Comparison of ENCODE assay signal across 9 cellular contexts in the genomic region with DNA sequence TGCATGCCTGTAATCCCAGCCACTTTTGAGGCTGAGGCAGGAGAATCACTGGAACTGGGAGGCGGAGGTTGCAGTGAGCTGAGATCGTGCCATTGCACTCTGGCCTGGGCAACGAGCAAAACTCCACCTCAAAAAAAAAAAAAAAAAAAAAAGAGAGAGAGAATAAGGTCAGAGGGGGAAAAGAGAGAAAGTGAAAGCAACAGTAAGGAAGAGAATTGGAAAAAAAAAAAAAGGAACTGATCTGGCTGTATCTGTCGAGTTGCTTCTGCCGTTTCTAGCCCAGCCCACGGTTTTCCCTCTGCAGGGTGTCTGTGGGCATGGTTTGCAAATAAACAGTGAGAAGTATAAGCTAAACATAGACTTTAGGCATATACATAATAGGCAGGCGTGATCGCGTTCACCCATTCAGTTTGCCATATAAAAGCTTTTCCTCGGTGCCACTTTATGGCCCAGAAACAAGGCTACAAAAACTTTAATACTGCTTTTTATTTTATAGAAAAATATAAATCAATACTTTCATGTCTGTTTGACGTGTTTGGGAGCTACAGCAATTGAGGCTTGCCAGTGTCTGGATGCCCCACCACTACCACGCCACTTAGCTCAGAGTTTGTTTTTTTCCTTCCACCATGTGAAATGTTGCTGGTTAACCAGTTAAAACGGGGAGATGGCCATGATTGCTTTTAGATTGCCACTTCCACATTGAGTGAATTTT.
A peak's percentile ranks its signal among the peaks of the same experiment; 100 is the strongest.
DNase-seq lines count a peak whose midpoint lies in the region; ATAC-seq and TF ChIP-seq lines count a peak whose summit lies in the region.
"Had no signal": no experiment of that assay in that cellular context is flagged by ENCODE, and none has a peak within 500 bp of the region (broad histone marks: within the 10 kb centered on the region; RNA-seq: fewer than 3 reads in every experiment).

No MANE protein-coding gene starts in this region.

- H3K4me1 ChIP-seq in rectal smooth muscle tissue (ENCODE audit: control insufficient read depth, insufficient read depth, low read length) (no peaks in the 10 kb centered on the region), spleen (peaks cover 0 to 19% (median 9%) of the 10 kb centered on the region in 6 donors)

- DNase-seq in NCI-H345 (lab: John Stamatoyannopoulos, UW) (peak; percentile 22), NCI-H345 treated with DMSO at 0.1 percent for 48 hours (lab: John Stamatoyannopoulos, UW; ENCODE audit: unreplicated experiment) (no peak), NB4 (ENCODE audit: low read depth) (peak; percentile 82), HT-29 (ENCODE audit: low spot score) (no peak), spleen (no peak)
- no peak for DNase-seq in central memory CD8-positive, alpha-beta T cell (ENCODE audit: low spot score in 2 of 2)
- DNase-seq: heart right ventricle had no signal

- H3K9me3 ChIP-seq in spleen = peaks cover 0 to 11% (median 6%) of the 10 kb centered on the region in 8 donors

- H3K4me3 ChIP-seq in NB4 (ENCODE audit: low read depth, low read length) = peak overlapping the region; percentile 32
- peak overlapping the region; percentile 54 for H3K4me3 ChIP-seq in rectal smooth muscle tissue (ENCODE audit: low read length)
- H3K4me3 ChIP-seq in spleen = no peak overlapping the region

- H3K36me3 Mint-ChIP-seq in central memory CD8-positive, alpha-beta T cell (ENCODE audit: insufficient read depth) = peaks cover 2% of the 10 kb centered on the region

- H3K9ac ChIP-seq in rectal smooth muscle tissue (ENCODE audit: low read length) = no peak overlapping the region

- peaks cover 13% of the 10 kb centered on the region for H3K4me1 Mint-ChIP-seq in central memory CD8-positive, alpha-beta T cell

- H3K27ac Mint-ChIP-seq in central memory CD8-positive, alpha-beta T cell (ENCODE audit: low read depth) = peak overlapping the region; percentile 36

- no peaks in the 10 kb centered on the region for H3K36me3 ChIP-seq in rectal smooth muscle tissue (ENCODE audit: control insufficient read depth, insufficient read depth, low read length)
- H3K36me3 ChIP-seq in spleen = no peaks in the 10 kb centered on the region
- H3K36me3 ChIP-seq: heart right ventricle had no signal

- intact Hi-C loops in spleen (cut with DNase I; ENCODE audit: low total_unique reads) = no loop called here

- ATAC-seq in central memory CD8-positive, alpha-beta T cell (replicated peaks; ENCODE audit: extremely low read depth, poor library complexity, severe bottlenecking) = no peak
- ATAC-seq in GM19463 (IDR thresholded peaks at IDR 0.05; ENCODE audit: unreplicated experiment) = no peak

- no peaks in the 10 kb centered on the region for H3K27me3 Mint-ChIP-seq in central memory CD8-positive, alpha-beta T cell

- TF ChIP-seq POLR2A in NB4 (IDR thresholded peaks at IDR 0.05; ENCODE audit: extremely low read depth, insufficient read length) = no peak
- TF ChIP-seq POLR2A in spleen (IDR thresholded peaks at IDR 0.05) = no peak

- TF ChIP-seq CTCF in NB4 (IDR thresholded peaks at IDR 0.05; ENCODE audit: low read depth, low read length) = no peak
- TF ChIP-seq CTCF in spleen (IDR thresholded peaks at IDR 0.05 in 8 of 11, conservative IDR thresholded peaks at IDR 0.05 in 3 of 11) = no peak

- H3K27me3 ChIP-seq in rectal smooth muscle tissue (ENCODE audit: control insufficient read depth, insufficient read depth, low read length) (no peaks in the 10 kb centered on the region), spleen (replicated peaks in 1 of 7) (no peaks in the 10 kb centered on the region)
- H3K27me3 ChIP-seq: heart right ventricle had no signal

- H3K27ac ChIP-seq in rectal smooth muscle tissue (ENCODE audit: low read depth, low read length) = no peak overlapping the region
- peak overlapping the region in 3 of 8 donors; percentile 3 to 26 (median 5) for H3K27ac ChIP-seq in spleen

- H3K9me3 Mint-ChIP-seq in central memory CD8-positive, alpha-beta T cell = peaks cover 6% of the 10 kb centered on the region

- H3K4me3 Mint-ChIP-seq in central memory CD8-positive, alpha-beta T cell = peak overlapping the region; percentile 58

- WGBS in spleen, 5 donors = 36 to 52% (median 40%) methylated on average over 13 of the region's 13 CpGs

Comparison
In these comparisons a context has a peak if more than half of its experiments do, and no peak if none do; other contexts are left out.
1. DNase-seq: peak in NCI-H345 (single experiment) and NB4 (single experiment); none in NCI-H345 treated with DMSO at 0.1 percent for 48 hours (single experiment), central memory CD8-positive, alpha-beta T cell (0 of 2), HT-29 (single experiment) and spleen (single experiment).
2. H3K4me3 ChIP-seq: peak in NB4 (single experiment) and rectal smooth muscle tissue (single experiment); none in spleen (0 of 8).